Comparison of ENCODE assay signal across 13 cellular contexts in the genomic region with DNA sequence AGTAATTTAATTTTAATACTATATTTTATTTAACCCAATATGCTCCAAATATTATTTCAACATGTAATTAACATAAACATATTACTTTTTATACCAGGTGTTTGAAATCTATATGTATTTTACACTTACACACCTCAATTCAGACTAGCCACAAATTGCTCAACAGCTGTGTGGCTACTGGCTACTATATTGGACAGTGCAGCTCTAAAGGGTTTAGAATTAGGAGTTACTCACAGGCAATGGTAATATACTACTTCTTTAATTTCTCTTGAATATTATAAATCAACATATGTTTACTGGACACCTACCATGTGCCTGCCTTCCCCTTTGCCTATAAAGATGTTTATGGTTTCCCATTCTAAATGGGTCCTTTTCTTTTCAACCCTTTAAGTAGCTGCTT. TPM values are rescaled to one million over a fixed set of nuclear protein-coding genes. Genes with fewer than 3 reads are reported as not detected.
DNase-seq lines count a peak whose midpoint lies in the region; ATAC-seq, FAIRE-seq and TF ChIP-seq lines count a peak whose summit lies in the region.
"Had no signal": no experiment of that assay in that cellular context is flagged by ENCODE, and none has a peak within 500 bp of the region (broad histone marks: within the 10 kb centered on the region; RNA-seq: fewer than 3 reads in every experiment).

No MANE protein-coding gene starts in this region.

- no peak overlapping the region for H3K18ac ChIP-seq in trophoblast cell (ENCODE audit: low read length)

- H3K36me3 ChIP-seq in SK-N-SH (replicated peaks in 1 of 2; ENCODE audit: control insufficient read depth in 1 of 2, insufficient read depth in 2 of 2, low read length in 1 of 2) = peaks cover 37 to 47% of the 10 kb centered on the region in 2 experiments
- peaks cover 50% of the 10 kb centered on the region for H3K36me3 ChIP-seq in HUES48 (ENCODE audit: control insufficient read depth, insufficient read depth, low read length)
- peaks cover 28% of the 10 kb centered on the region for H3K36me3 ChIP-seq in adipocyte (ENCODE audit: control insufficient read depth, insufficient read depth, low read length, severe bottlenecking)
- peaks cover 0 to 5% of the 10 kb centered on the region in 2 experiments for H3K36me3 ChIP-seq in trophoblast cell (ENCODE audit: control insufficient read depth in 1 of 2, insufficient read depth in 2 of 2, low read length in 2 of 2)

- no peak for FAIRE-seq in urothelium cell line (lab: Jason Lieb, UNC)
- FAIRE-seq: GM18507 had no signal

- no peaks in the 10 kb centered on the region for H3K27me3 Mint-ChIP-seq in nephron (ENCODE audit: low read depth)

- H3K79me2 ChIP-seq in SK-N-SH (ENCODE audit: insufficient read depth) (peaks cover 93% of the 10 kb centered on the region), trophoblast cell (ENCODE audit: control insufficient read depth, insufficient read depth, low read length, poor library complexity) (peaks cover 8% of the 10 kb centered on the region)

- H3K79me1 ChIP-seq in trophoblast cell (ENCODE audit: low read length) = peaks cover 5% of the 10 kb centered on the region

- H3K4me2 ChIP-seq in SK-N-SH (peak overlapping the region; percentile 80; the same call in 1 of the 2 replicates), trophoblast cell (ENCODE audit: low read length) (no peak overlapping the region)

- no peaks in the 10 kb centered on the region for H3K27me3 ChIP-seq in SK-N-SH (ENCODE audit: insufficient read depth)
- H3K27me3 ChIP-seq in HUES48 (ENCODE audit: control insufficient read depth, insufficient read depth, low read length) = no peaks in the 10 kb centered on the region
- H3K27me3 ChIP-seq in adipocyte (replicated peaks; ENCODE audit: control insufficient read depth, insufficient read depth, low read length) = no peaks in the 10 kb centered on the region
- no peaks in the 10 kb centered on the region for H3K27me3 ChIP-seq in trophoblast cell (ENCODE audit: insufficient read depth, low read length)

- H3K27ac ChIP-seq in SK-N-SH (ENCODE audit: low read depth in 2 of 2, low read length in 1 of 2) = no peak overlapping the region
- H3K27ac ChIP-seq in HUES48 (ENCODE audit: low read depth, low read length) = no peak overlapping the region
- no peak overlapping the region for H3K27ac ChIP-seq in trophoblast cell (ENCODE audit: low read depth, low read length)
- H3K27ac ChIP-seq: SK-N-MC had no signal

- H3F3A ChIP-seq in SK-N-SH (replicated peaks; ENCODE audit: insufficient read depth) = peaks cover 44% of the 10 kb centered on the region

- H3K4me3 ChIP-seq in SK-N-SH (ENCODE audit: low read depth in 2 of 2, low read length in 1 of 2) (peak overlapping the region in 1 of 2 experiments; percentile 15; a peak in 1 of 4 replicates), HUES48 (ENCODE audit: low read depth, low read length) (0 out of 2 replicates have a peak overlapping the region, but pooled peaks have one; percentile 5), adipocyte (ENCODE audit: low read length) (peak overlapping the region; percentile 97), trophoblast cell (ENCODE audit: low read depth, low read length) (no peak overlapping the region)

- peak overlapping the region; percentile 89; the same call in 1 of the 2 replicates for H3K9ac ChIP-seq in SK-N-SH
- H3K9ac ChIP-seq in HUES48 (ENCODE audit: low read depth, low read length) = no peak overlapping the region
- H3K9ac ChIP-seq in adipocyte (ENCODE audit: low read length) = no peak overlapping the region
- H3K9ac ChIP-seq in trophoblast cell (ENCODE audit: low read length) = no peak overlapping the region

- H3K14ac ChIP-seq in trophoblast cell (ENCODE audit: low read length) = no peak overlapping the region

- TF ChIP-seq EP300 in SK-N-SH (IDR thresholded peaks at IDR 0.05; ENCODE audit: borderline replicate concordance in 1 of 2, low read depth in 1 of 2, low read length in 1 of 2) = no peak

- H3K4me1 Mint-ChIP-seq in nephron = peaks cover 23% of the 10 kb centered on the region

- H3K9me2 ChIP-seq in SK-N-SH = no peaks in the 10 kb centered on the region

- TF ChIP-seq CTCF in SK-N-SH (IDR thresholded peaks at IDR 0.05) (no peak), nephron (IDR thresholded peaks at IDR 0.05; ENCODE audit: unreplicated experiment in 3 of 3) (no peak)

- POLR2A ChIA-PET in SK-N-SH (lab: Yijun Ruan, JAX) = interaction anchor here (2.0 kb wide), 1 partner anchor 17 kb away, joined by 11 read pairs; a partner anchor contains a TSS

- intact Hi-C loops in Right ventricle myocardium inferior (cut with DNase I) = no loop called here

- no peak overlapping the region for H2BK120ac ChIP-seq in trophoblast cell (ENCODE audit: insufficient read depth, low read length, poor library complexity)

- no peak overlapping the region for H4K12ac ChIP-seq in trophoblast cell (ENCODE audit: low read depth, low read length)

- no peak for DNase-seq in SK-N-SH
- no peak for DNase-seq in adipocyte (ENCODE audit: low read depth)
- no peak for DNase-seq in urothelium cell line (ENCODE audit: low spot score)
- DNase-seq in Right ventricle myocardium inferior (ENCODE audit: missing footprints) = no peak
- DNase-seq in trophoblast cell = no peak
- DNase-seq: 8988T, islet precursor cell, NCI-H2029 treated with DMSO at 0.1 percent for 48 hours had no signal

- H4K91ac ChIP-seq in trophoblast cell (ENCODE audit: low read depth, low read length) = no peak overlapping the region

- peak overlapping the region; percentile 60 to 81 (median 74) for H3K4me3 Mint-ChIP-seq in nephron

- peaks cover 32% of the 10 kb centered on the region for H3K36me3 Mint-ChIP-seq in nephron (ENCODE audit: low read depth)

- no peak overlapping the region for H2BK5ac ChIP-seq in trophoblast cell (ENCODE audit: low read depth, low read length, poor library complexity)

- H3K4me1 ChIP-seq in SK-N-SH (ENCODE audit: control insufficient read depth in 1 of 2, insufficient read depth in 2 of 2, low read depth in 1 of 2, low read length in 1 of 2) = peaks cover 0 to 13% of the 10 kb centered on the region in 2 experiments; a peak in 2 of 4 replicates
- H3K4me1 ChIP-seq in HUES48 (ENCODE audit: control insufficient read depth, insufficient read depth, low read length) = peaks cover 6% of the 10 kb centered on the region; the same call in 1 of the 2 replicates
- H3K4me1 ChIP-seq in adipocyte (ENCODE audit: control insufficient read depth, insufficient read depth, low read length) = peaks cover 26% of the 10 kb centered on the region
- peaks cover 0 to 2% of the 10 kb centered on the region in 2 experiments for H3K4me1 ChIP-seq in trophoblast cell (ENCODE audit: control insufficient read depth in 1 of 2, insufficient read depth in 2 of 2, low read length in 2 of 2)

- H3K9me3 ChIP-seq in SK-N-SH (no peaks in the 10 kb centered on the region), HUES48 (ENCODE audit: control insufficient read depth, insufficient read depth, low read length) (no peaks in the 10 kb centered on the region), adipocyte (ENCODE audit: control insufficient read depth, low read length) (no peaks in the 10 kb centered on the region), trophoblast cell (ENCODE audit: insufficient read depth, low read depth, low read length) (no peaks in the 10 kb centered on the region)

- H2AFZ ChIP-seq in SK-N-SH (ENCODE audit: low read depth) (no peak overlapping the region), trophoblast cell (ENCODE audit: insufficient read depth, low read length, poor library complexity) (no peak overlapping the region)

- no peak overlapping the region for H3K23ac ChIP-seq in trophoblast cell (ENCODE audit: low read length)

- CTCF ChIA-PET in SK-N-SH (lab: Yijun Ruan, JAX) = interaction anchor here (1.5 kb wide), 1 partner anchor 9 kb away, joined by 3 read pairs; no protein-coding TSS in a partner anchor

- no peak overlapping the region for H4K8ac ChIP-seq in trophoblast cell (ENCODE audit: low read depth, low read length)

- no peak overlapping the region for H2AK5ac ChIP-seq in trophoblast cell (ENCODE audit: low read length)

- peak overlapping the region in 1 of 3 experiments; percentile 10 for H3K27ac Mint-ChIP-seq in nephron

- H3K9me3 Mint-ChIP-seq in nephron = no peaks in the 10 kb centered on the region

- H2BK12ac ChIP-seq in trophoblast cell (ENCODE audit: low read length) = no peak overlapping the region

- ATAC-seq in SK-N-SH treated with all-trans-retinoic acid at 6 μM for 48 hours = no peak
- ATAC-seq in Right ventricle myocardium inferior = no peak

- peaks cover 33% of the 10 kb centered on the region for H4K20me1 ChIP-seq in SK-N-SH (ENCODE audit: insufficient read depth)

- no peak overlapping the region for H3K4ac ChIP-seq in trophoblast cell (ENCODE audit: low read depth, low read length)

- no peak for TF ChIP-seq RAD21 in SK-N-SH (IDR thresholded peaks at IDR 0.05; ENCODE audit: low read length)

TF ChIP-seq in SK-N-SH, 30 proteins besides CTCF, POLR2A, EP300 and RAD21 (continues in another document):
- TF ChIP-seq NFIC (IDR thresholded peaks at IDR 0.05; ENCODE audit: borderline replicate concordance) = no peak
- TF ChIP-seq RCOR1 (IDR thresholded peaks at IDR 0.05; ENCODE audit: low read length) = no peak
- no peak for TF ChIP-seq CHD2 (IDR thresholded peaks at IDR 0.05; ENCODE audit: low read length, partially characterized antibody)

TF ChIP-seq in SK-N-SH treated with all-trans-retinoic acid at 6 μM for 48 hours, 23 proteins besides CTCF, POLR2A, EP300 and RAD21:
- no peak for TF ChIP-seq SNAI2 (CRISPR knock-in tag; IDR thresholded peaks at IDR 0.05)
- TF ChIP-seq TOX (CRISPR knock-in tag; IDR thresholded peaks at IDR 0.05; ENCODE audit: borderline replicate concordance) = no peak
TF ChIP-seq in SK-N-SH treated with all-trans-retinoic acid at 6 μM for 48 hours: peak in this region for 0.

RNA-seq across cellular contexts. Expression of a gene that starts 2.3 kb away (rescaled TPM):
- polyA plus RNA-seq in SK-N-SH (2012; rRNA removed) = 7.7 and 9.7 TPM in 2 replicates
- 10.0 and 10.8 TPM in 2 replicates for polyA plus RNA-seq in SK-N-SH (2012; cell fraction: cytosol; rRNA removed)
- polyA plus RNA-seq in SK-N-SH (2012; cell fraction: nucleus; rRNA removed) = 16.3 and 17.2 TPM in 2 replicates
- 30.8 TPM for total RNA-seq in Right ventricle myocardium inferior
- 13.4 and 13.6 TPM in 2 replicates for polyA plus RNA-seq in trophoblast cell (2013)

RNA-seq across cellular contexts. Expression of a gene that starts 17.4 kb away (rescaled TPM):
- 10.6 and 12.5 TPM in 2 replicates for polyA plus RNA-seq in SK-N-SH (2012; rRNA removed)
- 15.1 and 20.7 TPM in 2 replicates for polyA plus RNA-seq in SK-N-SH (2012; cell fraction: cytosol; rRNA removed)
- 10.3 and 13.0 TPM in 2 replicates for polyA plus RNA-seq in SK-N-SH (2012; cell fraction: nucleus; rRNA removed)
- total RNA-seq in Right ventricle myocardium inferior = 2.4 TPM
- 15.0 and 15.4 TPM in 2 replicates for polyA plus RNA-seq in trophoblast cell (2013)
